ENCODE assay signal across 16 cellular contexts in genomic region chr1:163668472-163668871, GRCh38.
DNase-seq lines count a peak whose midpoint lies in the region; ATAC-seq, FAIRE-seq and TF ChIP-seq lines count a peak whose summit lies in the region.
"Had no signal": no experiment of that assay in that cellular context is flagged by ENCODE, and none has a peak within 500 bp of the region (broad histone marks: within the 10 kb centered on the region; RNA-seq: fewer than 3 reads in every experiment).

No MANE protein-coding gene starts in this region.

- FAIRE-seq in bronchial epithelial cell (lab: Jason Lieb, UNC): no peak
- FAIRE-seq: A204.1, GM12892 had no signal

- no peak for TF ChIP-seq RAD21 in neural cell (conservative IDR thresholded peaks at IDR 0.05)

- DNase-seq in GM23248 (peak; percentile 21), bronchial epithelial cell (ENCODE audit: low read depth) (peak; percentile 18), fibroblast of villous mesenchyme (ENCODE audit: low read depth) (peak; percentile 32), RPMI8226 (no peak)
- no peak for DNase-seq in activated naive CD8-positive, alpha-beta T cell treated with anti-CD3 and anti-CD28 coated beads, Interleukin-2, amount 50 U/mL, for 24 hours
- DNase-seq in activated naive CD4-positive, alpha-beta T cell (lab: John Stamatoyannopoulos, UW): no peak
- DNase-seq: Caco-2; CD8-positive, alpha-beta T cell; DND-41; GDM1 had no signal

- no peak for ATAC-seq in activated naive CD8-positive, alpha-beta T cell treated with anti-CD3 and anti-CD28 coated beads, Interleukin-2, amount 50 U/mL, for 24 hours
- ATAC-seq: CD8-positive, alpha-beta T cell; HCT116 had no signal

- no peaks in the 10 kb centered on the region for H3K36me3 ChIP-seq in GM23248 (ENCODE audit: low read depth)
- H3K36me3 ChIP-seq in bronchial epithelial cell (ENCODE audit: control insufficient read depth, insufficient read depth, low read length): no peaks in the 10 kb centered on the region
- no peaks in the 10 kb centered on the region for H3K36me3 ChIP-seq in neural cell (ENCODE audit: insufficient read depth, low read length)

- H3K9ac ChIP-seq in GM23248 (no peak overlapping the region), neural cell (ENCODE audit: low read length) (no peak overlapping the region)

- H4K20me1 ChIP-seq in GM23248 (ENCODE audit: insufficient read depth): no peaks in the 10 kb centered on the region
- H4K20me1 ChIP-seq in neural cell (ENCODE audit: insufficient read depth): no peaks in the 10 kb centered on the region

- no peak overlapping the region for H3K4me3 Mint-ChIP-seq in activated naive CD8-positive, alpha-beta T cell treated with anti-CD3 and anti-CD28 coated beads, Interleukin-2, amount 50 U/mL, for 24 hours
- H3K4me3 Mint-ChIP-seq: CD14-positive monocyte; CD8-positive, alpha-beta T cell; IgD-negative memory B cell had no signal

- TF ChIP-seq CTCF in bronchial epithelial cell (IDR thresholded peaks at IDR 0.05; ENCODE audit: insufficient read depth, low read length, severe bottlenecking) (no peak), fibroblast of villous mesenchyme (IDR thresholded peaks at IDR 0.05; ENCODE audit: insufficient read depth, low read depth, low read length) (no peak), neural cell (IDR thresholded peaks at IDR 0.05; ENCODE audit: poor library complexity, severe bottlenecking) (no peak)

- no peak overlapping the region for H3K27ac ChIP-seq in GM23248
- peak overlapping the region; percentile 44 for H3K27ac ChIP-seq in neural cell (ENCODE audit: low read length)

- H3K4me3 ChIP-seq in GM23248 (no peak overlapping the region), bronchial epithelial cell (ENCODE audit: low read depth, low read length) (no peak overlapping the region), fibroblast of villous mesenchyme (ENCODE audit: low read depth, low read length) (no peak overlapping the region), neural cell (ENCODE audit: low read length) (peak overlapping the region; percentile 14)

- no peaks in the 10 kb centered on the region for H3K4me1 Mint-ChIP-seq in activated naive CD8-positive, alpha-beta T cell treated with anti-CD3 and anti-CD28 coated beads, Interleukin-2, amount 50 U/mL, for 24 hours
- H3K4me1 Mint-ChIP-seq: CD14-positive monocyte, IgD-negative memory B cell had no signal

- no peaks in the 10 kb centered on the region for H3K9me3 ChIP-seq in GM23248 (ENCODE audit: low read depth)
- H3K9me3 ChIP-seq in neural cell (ENCODE audit: low read length): no peaks in the 10 kb centered on the region
- H3K9me3 ChIP-seq: Caco-2 had no signal

- H3K36me3 Mint-ChIP-seq in activated naive CD8-positive, alpha-beta T cell treated with anti-CD3 and anti-CD28 coated beads, Interleukin-2, amount 50 U/mL, for 24 hours (ENCODE audit: low read depth): no peaks in the 10 kb centered on the region
- H3K36me3 Mint-ChIP-seq: CD14-positive monocyte; CD8-positive, alpha-beta T cell; IgD-negative memory B cell had no signal

- H3K9me3 Mint-ChIP-seq in activated naive CD8-positive, alpha-beta T cell treated with anti-CD3 and anti-CD28 coated beads, Interleukin-2, amount 50 U/mL, for 24 hours: peaks cover 6% of the 10 kb centered on the region

- H3F3A ChIP-seq in GM23248 (ENCODE audit: insufficient read depth) (no peaks in the 10 kb centered on the region), neural cell (ENCODE audit: insufficient read depth, low read length, poor library complexity, severe bottlenecking) (peaks cover 6% of the 10 kb centered on the region)

- peaks cover 2% of the 10 kb centered on the region; the same call in 1 of the 2 replicates for H3K4me1 ChIP-seq in GM23248 (ENCODE audit: insufficient read depth)
- H3K4me1 ChIP-seq: Caco-2 had no signal

- H3K27ac Mint-ChIP-seq in activated naive CD8-positive, alpha-beta T cell treated with anti-CD3 and anti-CD28 coated beads, Interleukin-2, amount 50 U/mL, for 24 hours: no peak overlapping the region
- H3K27ac Mint-ChIP-seq: CD14-positive monocyte; CD8-positive, alpha-beta T cell; IgD-negative memory B cell had no signal

- no peaks in the 10 kb centered on the region for H3K27me3 Mint-ChIP-seq in activated naive CD8-positive, alpha-beta T cell treated with anti-CD3 and anti-CD28 coated beads, Interleukin-2, amount 50 U/mL, for 24 hours
- H3K27me3 Mint-ChIP-seq: IgD-negative memory B cell had no signal

- in situ Hi-C loops in GM23248 (cut with MboI): no loop called here

- H3K4me2 ChIP-seq in GM23248 (ENCODE audit: unreplicated experiment) (no peak overlapping the region), neural cell (ENCODE audit: low read length) (no peak overlapping the region)

- H3K79me2 ChIP-seq in GM23248 (ENCODE audit: insufficient read depth): no peaks in the 10 kb centered on the region
- no peaks in the 10 kb centered on the region for H3K79me2 ChIP-seq in neural cell (replicated peaks; ENCODE audit: insufficient read depth, low read length)

- no peaks in the 10 kb centered on the region for H3K27me3 ChIP-seq in GM23248 (replicated peaks; ENCODE audit: insufficient read depth)
- H3K27me3 ChIP-seq in bronchial epithelial cell (ENCODE audit: control insufficient read depth, insufficient read depth, low read length): no peaks in the 10 kb centered on the region
- no peaks in the 10 kb centered on the region for H3K27me3 ChIP-seq in neural cell (ENCODE audit: insufficient read depth, low read depth, low read length)

- H3K9me2 ChIP-seq in GM23248 (ENCODE audit: insufficient read depth) (no peaks in the 10 kb centered on the region), neural cell (ENCODE audit: insufficient read depth, low read length) (no peaks in the 10 kb centered on the region)

- WGBS in GM23248 (ENCODE audit: low coverage in 1 of 2, low lambda C conversion rate in 2 of 2, missing lambda C conversion rate in 2 of 2), 2 experiments: 72 to 76% methylated on average over 2 of the region's 2 CpGs

- no peak for TF ChIP-seq EP300 in neural cell (conservative IDR thresholded peaks at IDR 0.05; ENCODE audit: poor library complexity, severe bottlenecking)

- H2AFZ ChIP-seq in GM23248: no peak overlapping the region
- no peak overlapping the region for H2AFZ ChIP-seq in neural cell (ENCODE audit: low read depth, low read length)

TF ChIP-seq in neural cell, 6 proteins besides CTCF, POLR2A, EP300 and RAD21:
- TF ChIP-seq POLR2AphosphoS5 (IDR thresholded peaks at IDR 0.05): no peak
- no peak for TF ChIP-seq SMC3 (conservative IDR thresholded peaks at IDR 0.05; ENCODE audit: poor library complexity)
- TF ChIP-seq MXI1 (conservative IDR thresholded peaks at IDR 0.05; ENCODE audit: poor library complexity, severe bottlenecking): no peak
- TF ChIP-seq EZH2 (IDR thresholded peaks at IDR 0.05; ENCODE audit: borderline replicate concordance, insufficient read depth, low read length, poor library complexity, severe bottlenecking): no peak
- TF ChIP-seq REST (IDR thresholded peaks at IDR 0.05; ENCODE audit: borderline replicate concordance): no peak
- no peak for TF ChIP-seq TAF1 (IDR thresholded peaks at IDR 0.05; ENCODE audit: low read depth)

Comparison
In these comparisons a context has a peak if more than half of its experiments do, and no peak if none do; other contexts are left out.
1. DNase-seq: peak in GM23248 (single experiment), bronchial epithelial cell (single experiment) and fibroblast of villous mesenchyme (single experiment); none in activated naive CD8-positive, alpha-beta T cell treated with anti-CD3 and anti-CD28 coated beads, Interleukin-2, amount 50 U/mL, for 24 hours (single experiment), RPMI8226 (single experiment) and activated naive CD4-positive, alpha-beta T cell (0 of 4).